ENCODE assay signal across 1 cellular context in genomic region chr2:58913082-58913726, GRCh38.
TF ChIP-seq lines count a peak whose summit lies in the region.

No MANE protein-coding gene starts in this region.

TF ChIP-seq in WTC11, 78 proteins besides CTCF, POLR2A, EP300 and RAD21 (continued from another document):
- TF ChIP-seq HMGXB4 (CRISPR knock-in tag; IDR thresholded peaks at IDR 0.05) (no peak), ZNF281 (CRISPR knock-in tag; IDR thresholded peaks at IDR 0.05) (no peak), GABPB1 (CRISPR knock-in tag; IDR thresholded peaks at IDR 0.05) (no peak), ZNF512 (CRISPR knock-in tag; IDR thresholded peaks at IDR 0.05; ENCODE audit: borderline replicate concordance) (no peak), RORB (CRISPR knock-in tag; IDR thresholded peaks at IDR 0.05) (no peak), JAZF1 (CRISPR knock-in tag; IDR thresholded peaks at IDR 0.05) (no peak), FOXP4 (CRISPR knock-in tag; IDR thresholded peaks at IDR 0.05) (no peak)
- TF ChIP-seq, protein P1, sequence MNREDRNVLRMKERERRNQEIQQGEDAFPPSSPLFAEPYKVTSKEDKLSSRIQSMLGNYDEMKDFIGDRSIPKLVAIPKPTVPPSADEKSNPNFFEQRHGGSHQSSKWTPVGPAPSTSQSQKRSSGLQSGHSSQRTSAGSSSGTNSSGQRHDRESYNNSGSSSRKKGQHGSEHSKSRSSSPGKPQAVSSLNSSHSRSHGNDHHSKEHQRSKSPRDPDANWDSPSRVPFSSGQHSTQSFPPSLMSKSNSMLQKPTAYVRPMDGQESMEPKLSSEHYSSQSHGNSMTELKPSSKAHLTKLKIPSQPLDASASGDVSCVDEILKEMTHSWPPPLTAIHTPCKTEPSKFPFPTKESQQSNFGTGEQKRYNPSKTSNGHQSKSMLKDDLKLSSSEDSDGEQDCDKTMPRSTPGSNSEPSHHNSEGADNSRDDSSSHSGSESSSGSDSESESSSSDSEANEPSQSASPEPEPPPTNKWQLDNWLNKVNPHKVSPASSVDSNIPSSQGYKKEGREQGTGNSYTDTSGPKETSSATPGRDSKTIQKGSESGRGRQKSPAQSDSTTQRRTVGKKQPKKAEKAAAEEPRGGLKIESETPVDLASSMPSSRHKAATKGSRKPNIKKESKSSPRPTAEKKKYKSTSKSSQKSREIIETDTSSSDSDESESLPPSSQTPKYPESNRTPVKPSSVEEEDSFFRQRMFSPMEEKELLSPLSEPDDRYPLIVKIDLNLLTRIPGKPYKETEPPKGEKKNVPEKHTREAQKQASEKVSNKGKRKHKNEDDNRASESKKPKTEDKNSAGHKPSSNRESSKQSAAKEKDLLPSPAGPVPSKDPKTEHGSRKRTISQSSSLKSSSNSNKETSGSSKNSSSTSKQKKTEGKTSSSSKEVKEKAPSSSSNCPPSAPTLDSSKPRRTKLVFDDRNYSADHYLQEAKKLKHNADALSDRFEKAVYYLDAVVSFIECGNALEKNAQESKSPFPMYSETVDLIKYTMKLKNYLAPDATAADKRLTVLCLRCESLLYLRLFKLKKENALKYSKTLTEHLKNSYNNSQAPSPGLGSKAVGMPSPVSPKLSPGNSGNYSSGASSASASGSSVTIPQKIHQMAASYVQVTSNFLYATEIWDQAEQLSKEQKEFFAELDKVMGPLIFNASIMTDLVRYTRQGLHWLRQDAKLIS (CRISPR knock-in tag; IDR thresholded peaks at IDR 0.05; ENCODE audit: borderline replicate concordance), result no peak
TF ChIP-seq in WTC11: peak in this region for 0.
